Comparison of ENCODE assay signal across 1 cellular context in genomic region chr11:33634291-33634834, GRCh38.
A peak's percentile ranks its signal among the peaks of the same experiment; 100 is the strongest.
TF ChIP-seq lines count a peak whose summit lies in the region.

No MANE protein-coding gene starts in this region.

TF ChIP-seq in SK-N-SH, 30 proteins besides CTCF, POLR2A, EP300 and RAD21 (continued from another document):
- TF ChIP-seq, protein P1, sequence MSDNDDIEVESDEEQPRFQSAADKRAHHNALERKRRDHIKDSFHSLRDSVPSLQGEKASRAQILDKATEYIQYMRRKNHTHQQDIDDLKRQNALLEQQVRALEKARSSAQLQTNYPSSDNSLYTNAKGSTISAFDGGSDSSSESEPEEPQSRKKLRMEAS (IDR thresholded peaks at IDR 0.05; ENCODE audit: low read depth) = peak; percentile 67
- TF ChIP-seq JUND (IDR thresholded peaks at IDR 0.05) (peak; percentile 73), ELF1 (IDR thresholded peaks at IDR 0.05) (no peak), EZH2phosphoT487 (IDR thresholded peaks at IDR 0.05; ENCODE audit: borderline replicate concordance, low read depth) (no peak), SIN3A (IDR thresholded peaks at IDR 0.05; ENCODE audit: borderline replicate concordance, low read depth, low read length) (no peak), GATA2 (CRISPR knock-in tag; IDR thresholded peaks at IDR 0.05) (no peak), NFIC (IDR thresholded peaks at IDR 0.05; ENCODE audit: borderline replicate concordance) (peak; percentile 54), USF2 (IDR thresholded peaks at IDR 0.05; ENCODE audit: borderline replicate concordance, low read depth, low read length) (no peak), MXI1 (IDR thresholded peaks at IDR 0.05; ENCODE audit: low read depth, low read length) (no peak), NRF1 (IDR thresholded peaks at IDR 0.05; ENCODE audit: low read depth, low read length) (no peak), TAF1 (IDR thresholded peaks at IDR 0.05; ENCODE audit: borderline replicate concordance, low read depth, low read length) (no peak; the same call in 1 of the 2 replicates), REST (IDR thresholded peaks at IDR 0.05; ENCODE audit: low read depth, low read length) (no peak), MEF2A (IDR thresholded peaks at IDR 0.05; ENCODE audit: borderline replicate concordance, low read depth) (no peak), FOXJ3 (CRISPR knock-in tag; IDR thresholded peaks at IDR 0.05) (no peak), FOSL2 (IDR thresholded peaks at IDR 0.05; ENCODE audit: borderline replicate concordance, low read depth) (peak; percentile 72), RFX5 (IDR thresholded peaks at IDR 0.05; ENCODE audit: low read length) (no peak), FOXM1 (IDR thresholded peaks at IDR 0.05; ENCODE audit: low read depth) (no peak), IRF3 (IDR thresholded peaks at IDR 0.05; ENCODE audit: low read depth, low read length) (no peak), GABPA (IDR thresholded peaks at IDR 0.05; ENCODE audit: low read depth) (no peak), POLR2AphosphoS5 (IDR thresholded peaks at IDR 0.05; ENCODE audit: low read depth, low read length) (peak; percentile 40; the same call in 1 of the 2 replicates)
- TF ChIP-seq, protein P2, sequence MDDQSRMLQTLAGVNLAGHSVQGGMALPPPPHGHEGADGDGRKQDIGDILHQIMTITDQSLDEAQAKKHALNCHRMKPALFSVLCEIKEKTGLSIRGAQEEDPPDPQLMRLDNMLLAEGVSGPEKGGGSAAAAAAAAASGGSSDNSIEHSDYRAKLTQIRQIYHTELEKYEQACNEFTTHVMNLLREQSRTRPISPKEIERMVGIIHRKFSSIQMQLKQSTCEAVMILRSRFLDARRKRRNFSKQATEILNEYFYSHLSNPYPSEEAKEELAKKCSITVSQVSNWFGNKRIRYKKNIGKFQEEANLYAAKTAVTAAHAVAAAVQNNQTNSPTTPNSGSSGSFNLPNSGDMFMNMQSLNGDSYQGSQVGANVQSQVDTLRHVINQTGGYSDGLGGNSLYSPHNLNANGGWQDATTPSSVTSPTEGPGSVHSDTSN (IDR thresholded peaks at IDR 0.05) = peak; percentile 59
